ENCODE assay signal across 8 cellular contexts in genomic region chr9:109880276-109881169, GRCh38.
DNase-seq lines count a peak whose midpoint lies in the region; ATAC-seq and TF ChIP-seq lines count a peak whose summit lies in the region.

No MANE protein-coding gene starts in this region.

- ATAC-seq in GM18502 (IDR thresholded peaks at IDR 0.05; ENCODE audit: poor library complexity, unreplicated experiment) (peak; percentile 86), HG03354 (IDR thresholded peaks at IDR 0.05; ENCODE audit: poor library complexity, severe bottlenecking, unreplicated experiment) (peak; percentile 80), T-cell (replicated peaks in 1 of 4) (peak; percentile 48 to 70 (median 59)), omental fat pad (ENCODE audit: low FRiP score) (no peak)

- H3K27me3 Mint-ChIP-seq in T-cell, result peaks cover 7 to 13% of the 10 kb centered on the region in 2 donors

- no peak overlapping the region for H3K27ac ChIP-seq in smooth muscle cell (ENCODE audit: low read depth)

- POLR2A ChIA-PET in T-cell (lab: Charles Lee), result no interaction called here

- H3K9me3 ChIP-seq in smooth muscle cell (replicated peaks; ENCODE audit: low read depth), result no peaks in the 10 kb centered on the region

- WGBS in smooth muscle cell (ENCODE audit: low lambda C conversion rate), result 74% methylated on average over 10 of the region's 10 CpGs

- H3K27ac Mint-ChIP-seq in T-cell, result no peak overlapping the region

- H4K20me1 ChIP-seq in smooth muscle cell (ENCODE audit: low read depth), result no peaks in the 10 kb centered on the region

- no peaks in the 10 kb centered on the region for H3K36me3 ChIP-seq in smooth muscle cell (ENCODE audit: low read depth)

- H3K36me3 Mint-ChIP-seq in T-cell, result no peaks in the 10 kb centered on the region

- peak; percentile 31 for DNase-seq in AG08396 (ENCODE audit: low spot score)
- DNase-seq in T-cell, result peak in 4 of 34 experiments; percentile 2 to 7 (median 3)
- DNase-seq in epithelial cell of proximal tubule (ENCODE audit: low read depth), result no peak
- no peak for DNase-seq in smooth muscle cell (lab: John Stamatoyannopoulos, UW; ENCODE audit: unreplicated experiment)
- no peak for DNase-seq in NCI-H524 treated with DMSO at 0.1 percent for 48 hours (lab: John Stamatoyannopoulos, UW)
- no peak for DNase-seq in omental fat pad (ENCODE audit: low spot score)

- CTCF ChIA-PET in T-cell (lab: Charles Lee), result no interaction called here

- peaks cover 0 to 7% (median 0%) of the 10 kb centered on the region in 3 donors for H3K4me1 Mint-ChIP-seq in T-cell

- TF ChIP-seq CTCF in epithelial cell of proximal tubule (conservative IDR thresholded peaks at IDR 0.05; ENCODE audit: low read depth, low read length) (peak; percentile 69), smooth muscle cell (IDR thresholded peaks at IDR 0.05; ENCODE audit: borderline replicate concordance, insufficient read depth, poor library complexity, severe bottlenecking) (peak; percentile 64), omental fat pad (IDR thresholded peaks at IDR 0.05) (no peak)

- H3K4me2 ChIP-seq in smooth muscle cell, result no peak overlapping the region

- no peak overlapping the region for H3K4me3 Mint-ChIP-seq in T-cell

- no peak overlapping the region for H2AFZ ChIP-seq in smooth muscle cell (ENCODE audit: low read depth)

- H3K27me3 ChIP-seq in smooth muscle cell (ENCODE audit: low read depth), result no peaks in the 10 kb centered on the region

- no peak overlapping the region for H3K9ac ChIP-seq in smooth muscle cell (ENCODE audit: low read depth)

- no peaks in the 10 kb centered on the region for H3F3A ChIP-seq in smooth muscle cell (ENCODE audit: low read depth)

- no peaks in the 10 kb centered on the region for H3K4me1 ChIP-seq in smooth muscle cell (ENCODE audit: low read depth)

- no peaks in the 10 kb centered on the region for H3K79me2 ChIP-seq in smooth muscle cell (ENCODE audit: low read depth)

- H3K9me3 Mint-ChIP-seq in T-cell, result no peaks in the 10 kb centered on the region

- H3K4me3 ChIP-seq in epithelial cell of proximal tubule (ENCODE audit: low read depth, low read length) (no peak overlapping the region), smooth muscle cell (no peak overlapping the region)

Comparison
In these comparisons a context has a peak if more than half of its experiments do, and no peak if none do; other contexts are left out.
1. CTCF ChIP-seq: peak in epithelial cell of proximal tubule (single experiment) and smooth muscle cell (single experiment); none in omental fat pad (0 of 3).